ENCODE assay signal across 14 cellular contexts in genomic region chr5:178150977-178151734, GRCh38. TPM values are rescaled to one million over a fixed set of nuclear protein-coding genes. Genes with fewer than 3 reads are reported as not detected.
DNase-seq lines count a peak whose midpoint lies in the region; ATAC-seq, FAIRE-seq and TF ChIP-seq lines count a peak whose summit lies in the region.
"Had no signal": no experiment of that assay in that cellular context is flagged by ENCODE, and none has a peak within 500 bp of the region (broad histone marks: within the 10 kb centered on the region; RNA-seq: fewer than 3 reads in every experiment).

No MANE protein-coding gene starts in this region.

- DNase-seq in AG04449 (ENCODE audit: low read depth, low spot score) (no peak), DND-41 (no peak), keratinocyte (ENCODE audit: low read depth, low spot score) (no peak), GM13976 (ENCODE audit: low spot score) (no peak), SW 1271 (lab: John Stamatoyannopoulos, UW) (no peak)
- DNase-seq in activated CD4-positive, CD25-positive, alpha-beta regulatory T cell (lab: John Stamatoyannopoulos, UW): no peak
- DNase-seq: activated B cell treated with CpG ODN at 0.5 μM for 24 hours, DMS79, NCI-H1417 treated with DMSO at 0.1 percent for 48 hours had no signal

- peaks cover 34% of the 10 kb centered on the region for H3K4me1 ChIP-seq in DND-41 (ENCODE audit: insufficient read depth, low read length)
- peaks cover 20% of the 10 kb centered on the region for H3K4me1 ChIP-seq in keratinocyte (ENCODE audit: control insufficient read depth, extremely low read depth, insufficient read depth, low read length)

- no peaks in the 10 kb centered on the region for H3K27me3 ChIP-seq in DND-41 (ENCODE audit: insufficient read depth, low read length, poor library complexity)
- H3K27me3 ChIP-seq in keratinocyte (ENCODE audit: control insufficient read depth, extremely low read depth, insufficient read depth, low read length): no peaks in the 10 kb centered on the region

- in situ Hi-C loops in GM13976 (cut with MboI; ENCODE audit: low sequenced_read_pairs, unreplicated experiment): no loop called here

- no peaks in the 10 kb centered on the region for H3K9me1 ChIP-seq in keratinocyte (ENCODE audit: control insufficient read depth, extremely low read depth, insufficient read depth, low read length)

- POLR2A ChIA-PET in AG04449 (lab: Yijun Ruan, JAX): interaction anchor here (0.9 kb wide), 1 partner anchor 30 kb away, joined by 3 read pairs; no protein-coding TSS in a partner anchor

- H3K4me3 ChIP-seq in AG04449 (ENCODE audit: low read depth, low read length) (no peak overlapping the region), DND-41 (ENCODE audit: low read depth in 1 of 2, low read length in 2 of 2) (no peak overlapping the region), keratinocyte (ENCODE audit: control insufficient read depth in 2 of 3, extremely low read depth in 1 of 3, insufficient read depth in 2 of 3, low read depth in 1 of 3, low read length in 3 of 3) (no peak overlapping the region)
- H3K4me3 ChIP-seq: HAP-1, lung, skin epidermis had no signal

- peaks cover 78% of the 10 kb centered on the region for H3K36me3 Mint-ChIP-seq in activated T-helper 17 cell treated with anti-CD3 and anti-CD28 coated beads, Interleukin-2, amount 50 U/mL, for 72 hours (ENCODE audit: low read depth)

- no peak overlapping the region for H2AFZ ChIP-seq in DND-41 (ENCODE audit: low read depth, low read length)
- H2AFZ ChIP-seq in keratinocyte (ENCODE audit: control insufficient read depth, low read length): no peak overlapping the region

- H3K4me3 Mint-ChIP-seq in activated T-helper 17 cell treated with anti-CD3 and anti-CD28 coated beads, Interleukin-2, amount 50 U/mL, for 72 hours: peak overlapping the region; percentile 89

- no peak overlapping the region for H3K9ac ChIP-seq in DND-41 (ENCODE audit: low read depth, low read length)
- H3K9ac ChIP-seq in keratinocyte (ENCODE audit: control insufficient read depth, extremely low read depth, insufficient read depth, low read length): no peak overlapping the region

- no peaks in the 10 kb centered on the region for H3K9me3 ChIP-seq in DND-41 (ENCODE audit: insufficient read depth, low read length, severe bottlenecking)
- no peaks in the 10 kb centered on the region for H3K9me3 ChIP-seq in keratinocyte (ENCODE audit: control insufficient read depth, low read depth, low read length)
- H3K9me3 ChIP-seq: HAP-1 had no signal

- H3K27ac Mint-ChIP-seq in activated T-helper 17 cell treated with anti-CD3 and anti-CD28 coated beads, Interleukin-2, amount 50 U/mL, for 72 hours: peak overlapping the region; percentile 74
- H3K27ac Mint-ChIP-seq: activated B cell treated with CpG ODN at 0.5 μM for 24 hours had no signal

- H3K9me3 Mint-ChIP-seq in activated T-helper 17 cell treated with anti-CD3 and anti-CD28 coated beads, Interleukin-2, amount 50 U/mL, for 72 hours: no peaks in the 10 kb centered on the region
- H3K9me3 Mint-ChIP-seq: activated B cell treated with CpG ODN at 0.5 μM for 24 hours had no signal

- peaks cover 35% of the 10 kb centered on the region for H3K4me1 Mint-ChIP-seq in activated T-helper 17 cell treated with anti-CD3 and anti-CD28 coated beads, Interleukin-2, amount 50 U/mL, for 72 hours

- TF ChIP-seq CTCF in AG04449 (IDR thresholded peaks at IDR 0.05; ENCODE audit: insufficient read depth, low read length, missing control alignments) (peak; percentile 20), DND-41 (IDR thresholded peaks at IDR 0.05; ENCODE audit: borderline replicate concordance, extremely low read depth, low read length, poor library complexity, severe bottlenecking) (peak; percentile 26), keratinocyte (optimal IDR thresholded peaks at IDR 0.05 in 1 of 3, IDR thresholded peaks at IDR 0.05 in 1 of 3, conservative IDR thresholded peaks at IDR 0.05 in 1 of 3; ENCODE audit: extremely low read depth in 1 of 3, insufficient read depth in 2 of 3, low read length in 3 of 3) (peak in 2 of 3 experiments; percentile 7 to 32), GM13976 (IDR thresholded peaks at IDR 0.05; ENCODE audit: borderline replicate concordance, control extremely low read depth, extremely low read depth, insufficient read depth, missing control alignments) (no peak)

- H3K79me2 ChIP-seq in DND-41 (ENCODE audit: insufficient read depth, low read length) (peaks cover 20% of the 10 kb centered on the region), keratinocyte (ENCODE audit: control insufficient read depth, insufficient read depth, low read length) (peaks cover 23% of the 10 kb centered on the region)

- peaks cover 42% of the 10 kb centered on the region for H4K20me1 ChIP-seq in DND-41 (ENCODE audit: insufficient read depth, low read length)
- H4K20me1 ChIP-seq in keratinocyte (ENCODE audit: control insufficient read depth, extremely low read depth, insufficient read depth, low read length): peaks cover 2% of the 10 kb centered on the region

- H3K27ac ChIP-seq in DND-41 (ENCODE audit: low read length): no peak overlapping the region
- H3K27ac ChIP-seq in keratinocyte (ENCODE audit: control insufficient read depth, insufficient read depth, low read length): no peak overlapping the region

- H3K36me3 ChIP-seq in DND-41 (ENCODE audit: insufficient read depth, low read length): peaks cover 67% of the 10 kb centered on the region
- H3K36me3 ChIP-seq in keratinocyte (ENCODE audit: control insufficient read depth in 2 of 2, extremely low read depth in 1 of 2, insufficient read depth in 2 of 2, low read length in 2 of 2): peaks cover 28 to 45% of the 10 kb centered on the region in 2 experiments

- dilution Hi-C loops in keratinocyte (cut with MboI; ENCODE audit: extremely low pct_ligation_motif_present, low sequenced_read_pairs): no loop called here

- H3K4me2 ChIP-seq in DND-41 (ENCODE audit: insufficient read depth, low read length) (peak overlapping the region; percentile 98; the same call in 1 of the 2 replicates), keratinocyte (ENCODE audit: control insufficient read depth, extremely low read depth, insufficient read depth, low read depth, low read length) (no peak overlapping the region)

- no peaks in the 10 kb centered on the region for H3K27me3 Mint-ChIP-seq in activated T-helper 17 cell treated with anti-CD3 and anti-CD28 coated beads, Interleukin-2, amount 50 U/mL, for 72 hours
- H3K27me3 Mint-ChIP-seq: activated B cell treated with CpG ODN at 0.5 μM for 24 hours had no signal

- ATAC-seq in DND-41 (ENCODE audit: insufficient read depth, low read depth): no peak
- ATAC-seq in activated T-helper 17 cell treated with anti-CD3 and anti-CD28 coated beads, Interleukin-2, amount 50 U/mL, for 72 hours (replicated peaks): no peak
- ATAC-seq in HG03159 (IDR thresholded peaks at IDR 0.05; ENCODE audit: unreplicated experiment): no peak

- CTCF ChIA-PET in AG04449 (lab: Yijun Ruan, JAX): interaction anchor here (1.7 to 8.5 kb wide), 3 partner anchors 8 to 75 kb away, joined by 7 to 61 read pairs (median 33); no protein-coding TSS in a partner anchor

- no peak for FAIRE-seq in keratinocyte (lab: Jason Lieb, UNC)

RNA-seq across cellular contexts. Expression of gene NHP2, which starts 2.5 kb away (rescaled TPM):
- 100 to 1,000 TPM; 143 to 282 TPM for total RNA-seq in activated T-helper 17 cell treated with anti-CD3 and anti-CD28 coated beads, Interleukin-2, amount 50 U/mL, for 72 hours
- polyA plus RNA-seq in keratinocyte: 144 to 186 TPM (median 175 TPM) in 3 replicates
- 55.0 TPM for polyA plus RNA-seq in keratinocyte (2011; ENCODE audit: low read depth)
- polyA plus RNA-seq in keratinocyte (2011; cell fraction: cytosol; rRNA removed): 161 and 229 TPM in 2 replicates
- polyA plus RNA-seq in keratinocyte (2011; cell fraction: nucleus; rRNA removed): 73.0 and 74.2 TPM in 2 replicates
- 154 and 229 TPM in 2 replicates for polyA plus RNA-seq in keratinocyte (2012; ENCODE audit: low replicate concordance)
- 63.5 to 87.2 TPM (median 78.0 TPM) in 3 replicates for polyA minus RNA-seq in keratinocyte
- polyA minus RNA-seq in keratinocyte (2011; cell fraction: cytosol; rRNA and poly(A)+ RNA removed): 167 TPM
- polyA minus RNA-seq in keratinocyte (2011; cell fraction: nucleus; rRNA and poly(A)+ RNA removed): 22.8 and 23.2 TPM in 2 replicates

RNA-seq across cellular contexts. Expression of gene RMND5B, which starts 20.3 kb away (rescaled TPM):
- total RNA-seq in activated T-helper 17 cell treated with anti-CD3 and anti-CD28 coated beads, Interleukin-2, amount 50 U/mL, for 72 hours: 10 to 100 TPM; 15.9 to 24.5 TPM
- 15.5 to 20.2 TPM (median 15.8 TPM) in 3 replicates for polyA plus RNA-seq in keratinocyte
- 22.2 TPM for polyA plus RNA-seq in keratinocyte (2011; ENCODE audit: low read depth)
- 12.3 and 16.5 TPM in 2 replicates for polyA plus RNA-seq in keratinocyte (2011; cell fraction: cytosol; rRNA removed)
- 24.9 and 27.3 TPM in 2 replicates for polyA plus RNA-seq in keratinocyte (2011; cell fraction: nucleus; rRNA removed)
- 13.7 and 27.7 TPM in 2 replicates for polyA plus RNA-seq in keratinocyte (2012; ENCODE audit: low replicate concordance)
- polyA minus RNA-seq in keratinocyte: 14.9 to 21.6 TPM (median 17.6 TPM) in 3 replicates
- polyA minus RNA-seq in keratinocyte (2011; cell fraction: cytosol; rRNA and poly(A)+ RNA removed): 10.0 TPM
- 9.2 and 11.3 TPM in 2 replicates for polyA minus RNA-seq in keratinocyte (2011; cell fraction: nucleus; rRNA and poly(A)+ RNA removed)

RNA-seq across cellular contexts. Expression of gene GMCL2, which starts 36.0 kb away (rescaled TPM):
- not detected for total RNA-seq in activated T-helper 17 cell treated with anti-CD3 and anti-CD28 coated beads, Interleukin-2, amount 50 U/mL, for 72 hours
- polyA plus RNA-seq in keratinocyte: not detected in 3 replicates
- not detected for polyA plus RNA-seq in keratinocyte (2011; ENCODE audit: low read depth)
- polyA plus RNA-seq in keratinocyte (2011; cell fraction: cytosol; rRNA removed): not detected in 2 replicates
- not detected in 2 replicates for polyA plus RNA-seq in keratinocyte (2011; cell fraction: nucleus; rRNA removed)
- polyA plus RNA-seq in keratinocyte (2012; ENCODE audit: low replicate concordance): not detected in 2 replicates
- polyA minus RNA-seq in keratinocyte: not detected in 3 replicates
- not detected for polyA minus RNA-seq in keratinocyte (2011; cell fraction: cytosol; rRNA and poly(A)+ RNA removed)
- polyA minus RNA-seq in keratinocyte (2011; cell fraction: nucleus; rRNA and poly(A)+ RNA removed): not detected in 2 replicates
- total RNA-seq: activated B cell treated with CpG ODN at 0.5 μM for 24 hours, lung had no signal
- polyA plus RNA-seq: lung had no signal

RNA-seq across cellular contexts. Expression of gene N4BP3, which starts 37.8 kb away (rescaled TPM):
- 1 to 10 TPM; 3.7 to 8.1 TPM for total RNA-seq in activated T-helper 17 cell treated with anti-CD3 and anti-CD28 coated beads, Interleukin-2, amount 50 U/mL, for 72 hours
- 1.0 to 1.9 TPM (median 1.3 TPM) in 3 replicates for polyA plus RNA-seq in keratinocyte
- 0.99 TPM for polyA plus RNA-seq in keratinocyte (2011; ENCODE audit: low read depth)
- 0.77 and 1.4 TPM in 2 replicates for polyA plus RNA-seq in keratinocyte (2011; cell fraction: cytosol; rRNA removed)
- 2.6 and 3.3 TPM in 2 replicates for polyA plus RNA-seq in keratinocyte (2011; cell fraction: nucleus; rRNA removed)
- polyA plus RNA-seq in keratinocyte (2012; ENCODE audit: low replicate concordance): 1.9 TPM in 2 replicates
- 1.1 to 2.8 TPM (median 1.4 TPM) in 3 replicates for polyA minus RNA-seq in keratinocyte
- polyA minus RNA-seq in keratinocyte (2011; cell fraction: cytosol; rRNA and poly(A)+ RNA removed): 3.6 TPM
- 2.0 and 2.2 TPM in 2 replicates for polyA minus RNA-seq in keratinocyte (2011; cell fraction: nucleus; rRNA and poly(A)+ RNA removed)

RNA-seq across cellular contexts. Expression of gene HNRNPAB, which starts 53.2 kb away (rescaled TPM):
- total RNA-seq in activated T-helper 17 cell treated with anti-CD3 and anti-CD28 coated beads, Interleukin-2, amount 50 U/mL, for 72 hours: 100 to 1,000 TPM; 154 to 390 TPM
- polyA plus RNA-seq in keratinocyte: 102 to 161 TPM (median 146 TPM) in 3 replicates
- polyA plus RNA-seq in keratinocyte (2011; ENCODE audit: low read depth): 142 TPM
- polyA plus RNA-seq in keratinocyte (2011; cell fraction: cytosol; rRNA removed): 106 and 125 TPM in 2 replicates
- 105 and 124 TPM in 2 replicates for polyA plus RNA-seq in keratinocyte (2011; cell fraction: nucleus; rRNA removed)
- polyA plus RNA-seq in keratinocyte (2012; ENCODE audit: low replicate concordance): 98.8 and 167 TPM in 2 replicates
- 37.9 to 59.2 TPM (median 53.2 TPM) in 3 replicates for polyA minus RNA-seq in keratinocyte
- polyA minus RNA-seq in keratinocyte (2011; cell fraction: cytosol; rRNA and poly(A)+ RNA removed): 85.0 TPM
- 24.6 and 33.4 TPM in 2 replicates for polyA minus RNA-seq in keratinocyte (2011; cell fraction: nucleus; rRNA and poly(A)+ RNA removed)
